1 cellular context compared by ENCODE assay signal in the genomic region with DNA sequence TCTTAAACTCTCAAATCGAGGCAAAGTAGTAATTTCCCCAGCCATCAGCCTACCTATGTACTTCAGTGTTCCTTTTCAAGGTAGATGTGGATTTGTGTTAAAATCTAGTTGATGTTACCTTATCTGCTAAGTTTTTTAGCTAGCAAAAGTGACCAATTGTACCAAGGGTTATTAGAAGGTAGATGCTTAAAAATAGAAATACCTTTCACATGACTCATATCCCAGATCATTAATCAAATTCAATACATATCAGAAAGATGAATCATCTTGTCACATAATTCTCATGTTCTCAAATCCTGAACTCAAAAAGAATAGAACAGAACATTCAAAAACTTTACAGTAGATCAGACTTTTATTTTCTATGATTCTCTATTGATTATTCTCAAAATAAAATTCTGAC.
TF ChIP-seq lines count a peak whose summit lies in the region.

No MANE protein-coding gene starts in this region.

TF ChIP-seq in endothelial cell of umbilical vein, 7 proteins besides CTCF, POLR2A, EP300 and RAD21 (continued from another document):
- no peak for TF ChIP-seq GATA2 (IDR thresholded peaks at IDR 0.05; ENCODE audit: insufficient read depth, insufficient read length, low read depth, low read length)
